1 cellular context compared by ENCODE assay signal in the genomic region with DNA sequence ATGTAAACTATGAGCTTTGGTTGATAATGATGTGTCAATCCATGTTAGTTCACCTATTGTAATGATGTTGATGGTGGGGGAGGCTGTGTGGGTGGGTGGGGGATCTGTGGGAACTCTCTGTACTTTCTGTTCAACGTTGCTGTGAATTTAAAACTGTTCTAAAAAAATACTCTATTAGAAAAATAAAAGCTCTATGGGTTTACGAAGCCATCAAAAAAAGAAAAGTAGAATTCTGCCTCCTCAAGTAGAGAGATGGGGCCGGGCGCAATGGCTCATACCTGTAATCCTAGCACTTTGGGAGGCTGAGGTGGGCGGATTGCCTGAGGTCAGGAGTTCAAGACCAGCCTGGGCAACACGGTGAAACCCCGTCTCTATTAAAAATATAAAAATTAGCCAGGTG. TPM values are rescaled to one million over a fixed set of nuclear protein-coding genes. Genes with fewer than 3 reads are reported as not detected.
"Had no signal": no experiment of that assay in that cellular context is flagged by ENCODE, and none has a peak within 500 bp of the region (broad histone marks: within the 10 kb centered on the region; RNA-seq: fewer than 3 reads in every experiment).

No MANE protein-coding gene starts in this region.

RNA-seq across cellular contexts. Expression of a gene that starts 30.0 kb away (rescaled TPM):
- polyA plus RNA-seq: cardiac muscle cell had no signal
